ENCODE assay signal across 17 cellular contexts in genomic region chr7:94848531-94848930, GRCh38. TPM values are rescaled to one million over a fixed set of nuclear protein-coding genes. Genes with fewer than 3 reads are reported as not detected.
"Had no signal": no experiment of that assay in that cellular context is flagged by ENCODE, and none has a peak within 500 bp of the region (broad histone marks: within the 10 kb centered on the region; RNA-seq: fewer than 3 reads in every experiment).

No MANE protein-coding gene starts in this region.

- H3K4me3 ChIP-seq: dorsolateral prefrontal cortex, gastrocnemius medialis, heart left ventricle, hepatocyte, lung, mucosa of descending colon, neural progenitor cell, right lobe of liver, stomach, tibial artery had no signal

- DNase-seq: dorsolateral prefrontal cortex; effector CD4-positive, alpha-beta T cell; foreskin fibroblast; gastrocnemius medialis; mesenchymal stem cell; mucosa of descending colon; naive thymus-derived CD4-positive, alpha-beta T cell; right lobe of liver; stimulated activated CD4-positive, alpha-beta T cell treated with anti-CD3 and anti-CD28 coated beads, Interleukin-2, amount 100 ng/mL, for 24 hours; stimulated activated CD4-positive, alpha-beta T cell treated with anti-CD3 and anti-CD28 coated beads, Interleukin-4, amount 100 ng/mL, for 24 hours; stimulated activated naive CD4-positive, alpha-beta T cell treated with Interleukin-2 at 50 U/mL for 16 hours; stomach; tibial artery had no signal

RNA-seq across cellular contexts. Expression of gene PPP1R9A, which starts 58.9 kb away (rescaled TPM):
- polyA plus RNA-seq: naive thymus-derived CD4-positive, alpha-beta T cell had no signal
